8 cellular contexts compared by ENCODE assay signal in genomic region chr7:23012797-23013714, GRCh38. TPM values are rescaled to one million over a fixed set of nuclear protein-coding genes. Genes with fewer than 3 reads are reported as not detected.
A peak's percentile ranks its signal among the peaks of the same experiment; 100 is the strongest.
DNase-seq lines count a peak whose midpoint lies in the region; ATAC-seq and TF ChIP-seq lines count a peak whose summit lies in the region.

No MANE protein-coding gene starts in this region.

- H3K4me1 ChIP-seq in mesodermal cell (ENCODE audit: control insufficient read depth, insufficient read depth, low read length, poor library complexity, severe bottlenecking) = peaks cover 23% of the 10 kb centered on the region

- H3K27ac ChIP-seq in mesodermal cell (ENCODE audit: low read depth, low read length, severe bottlenecking) = peak overlapping the region; percentile 25

- peak; percentile 1 for ATAC-seq in GM19372 (IDR thresholded peaks at IDR 0.05; ENCODE audit: low read depth, unreplicated experiment)
- ATAC-seq in HG03442 (IDR thresholded peaks at IDR 0.05; ENCODE audit: unreplicated experiment) = peak; percentile 4

- H3K27me3 Mint-ChIP-seq in type B pancreatic cell = peaks cover 3% of the 10 kb centered on the region

- no peaks in the 10 kb centered on the region for H3K36me3 Mint-ChIP-seq in type B pancreatic cell

- H3K4me3 ChIP-seq in mesodermal cell (ENCODE audit: extremely low read depth, insufficient read depth, low read length, poor library complexity, severe bottlenecking) = peak overlapping the region; percentile 79

- peaks cover 5% of the 10 kb centered on the region for H3K4me1 Mint-ChIP-seq in type B pancreatic cell (ENCODE audit: unreplicated experiment)

- peak; percentile 36 for DNase-seq in DMS53 treated with DMSO at 0.1 percent for 48 hours (lab: John Stamatoyannopoulos, UW; ENCODE audit: unreplicated experiment)
- peak; percentile 34 for DNase-seq in SK-N-DZ (ENCODE audit: low spot score)
- DNase-seq in effector CD4-positive, alpha-beta T cell = peak; percentile 6
- DNase-seq in type B pancreatic cell (ENCODE audit: extremely low spot score, unreplicated experiment) = no peak
- no peak for DNase-seq in germinal center (ENCODE audit: low spot score)

- no peaks in the 10 kb centered on the region for H3K36me3 ChIP-seq in mesodermal cell (ENCODE audit: control insufficient read depth, insufficient read depth, low read length)

- no peak overlapping the region for H3K27ac Mint-ChIP-seq in type B pancreatic cell

- peak; percentile 49 for TF ChIP-seq CTCF in type B pancreatic cell (conservative IDR thresholded peaks at IDR 0.05)

- H3K4me3 Mint-ChIP-seq in type B pancreatic cell = no peak overlapping the region

- no peaks in the 10 kb centered on the region for H3K9me3 ChIP-seq in mesodermal cell (ENCODE audit: control insufficient read depth, low read length)

- no peaks in the 10 kb centered on the region for H3K9me3 Mint-ChIP-seq in type B pancreatic cell

- 0% methylated on average over 36 to 37 of the region's 52 CpGs for WGBS in mesodermal cell (ENCODE audit: insufficient coverage in 2 of 2), 2 experiments

RNA-seq across cellular contexts. Expression of gene HYCC1, which starts 0.9 kb away (rescaled TPM):
- 12.6 and 21.9 TPM in 2 replicates for polyA plus RNA-seq in SK-N-DZ (2014; cell fraction: cytosol; rRNA removed)
- 17.8 and 19.9 TPM in 2 replicates for polyA plus RNA-seq in SK-N-DZ (2014; cell fraction: nucleus; rRNA removed)
- polyA plus RNA-seq in mesodermal cell (2013, experiment 1 of 2) = 53.6 TPM
- polyA plus RNA-seq in mesodermal cell (2013, experiment 2 of 2) = 58.1 TPM
- 26.7 and 32.9 TPM in 2 replicates for total RNA-seq in type B pancreatic cell (ENCODE audit: low replicate concordance)

Comparison
In these comparisons a context has a peak if more than half of its experiments do, and no peak if none do; other contexts are left out.
1. DNase-seq: peak in DMS53 treated with DMSO at 0.1 percent for 48 hours (single experiment), SK-N-DZ (single experiment) and effector CD4-positive, alpha-beta T cell (single experiment); none in type B pancreatic cell (single experiment) and germinal center (single experiment).